ENCODE assay signal across 1 cellular context in genomic region chr9:89701221-89701798, GRCh38.
TF ChIP-seq lines count a peak whose summit lies in the region.

No MANE protein-coding gene starts in this region.

TF ChIP-seq in GM12878, 131 proteins besides CTCF, POLR2A, EP300 and RAD21 (continued from another document and continues in another):
- TF ChIP-seq ATF2 (IDR thresholded peaks at IDR 0.05; ENCODE audit: low read length) = peak; percentile 67; the same call in 1 of the 2 replicates
- TF ChIP-seq BCL11A (IDR thresholded peaks at IDR 0.05; ENCODE audit: low read depth, low read length) = peak; percentile 46; the same call in 1 of the 2 replicates
- TF ChIP-seq CREB1 (IDR thresholded peaks at IDR 0.05; ENCODE audit: low read depth) = peak; percentile 71
- peak; percentile 50; the same call in 1 of the 2 replicates for TF ChIP-seq SPI1 (IDR thresholded peaks at IDR 0.05; ENCODE audit: borderline replicate concordance, insufficient read depth, low read depth, low read length)
- TF ChIP-seq SIN3A (IDR thresholded peaks at IDR 0.05; ENCODE audit: low read depth, low read length) = no peak
- TF ChIP-seq GATAD2B (conservative IDR thresholded peaks at IDR 0.05; ENCODE audit: low read depth) = peak; percentile 97
- peak; percentile 67 for TF ChIP-seq SKIL (IDR thresholded peaks at IDR 0.05; ENCODE audit: low read depth, poor library complexity, severe bottlenecking)
- TF ChIP-seq RAD51 (IDR thresholded peaks at IDR 0.05) = 0 out of 2 replicates have a peak, but pooled peaks have one; percentile 30
- no peak for TF ChIP-seq JUND (IDR thresholded peaks at IDR 0.05; ENCODE audit: low read depth, low read length)
- TF ChIP-seq RCOR1 (conservative IDR thresholded peaks at IDR 0.05; ENCODE audit: low read depth, low read length) = 0 out of 2 replicates have a peak, but pooled peaks have one; percentile 14
- peak; percentile 84 to 92 for TF ChIP-seq IKZF2 (IDR thresholded peaks at IDR 0.05)
- TF ChIP-seq RUNX3 (IDR thresholded peaks at IDR 0.05; ENCODE audit: low read length) = peak; percentile 76
- TF ChIP-seq HDGF (IDR thresholded peaks at IDR 0.05) = 0 out of 2 replicates have a peak, but pooled peaks have one; percentile 31
- TF ChIP-seq NR2C1 (IDR thresholded peaks at IDR 0.05) = no peak
- peak; percentile 82 for TF ChIP-seq MTA2 (IDR thresholded peaks at IDR 0.05; ENCODE audit: low read depth)
- no peak for TF ChIP-seq ZBTB11 (CRISPR knock-in tag; IDR thresholded peaks at IDR 0.05)
- peak; percentile 99 for TF ChIP-seq RELA (IDR thresholded peaks at IDR 0.05; ENCODE audit: borderline replicate concordance, partially characterized antibody)
- no peak for TF ChIP-seq ZBTB33 (IDR thresholded peaks at IDR 0.05)
- TF ChIP-seq ESRRA (IDR thresholded peaks at IDR 0.05; ENCODE audit: low read length) = 0 out of 2 replicates have a peak, but pooled peaks have one; percentile 23
- TF ChIP-seq SP1 (IDR thresholded peaks at IDR 0.05; ENCODE audit: low read depth, low read length) = peak; percentile 58
- TF ChIP-seq BHLHE40 (IDR thresholded peaks at IDR 0.05; ENCODE audit: borderline replicate concordance in 1 of 2, low read depth in 2 of 2, low read length in 1 of 2) = peak in 1 of 2 experiments; percentile 5; a peak in 1 of 4 replicates
- peak; percentile 56; the same call in 1 of the 2 replicates for TF ChIP-seq FOXM1 (IDR thresholded peaks at IDR 0.05; ENCODE audit: low read depth, low read length)
- no peak for TF ChIP-seq SMAD5 (IDR thresholded peaks at IDR 0.05; ENCODE audit: low read depth)
- TF ChIP-seq USF1 (IDR thresholded peaks at IDR 0.05; ENCODE audit: borderline replicate concordance, extremely low read length, insufficient read depth, low read depth, low read length) = no peak
- peak in 1 of 2 experiments; percentile 75; a peak in 2 of 3 replicates for TF ChIP-seq EGR1 (IDR thresholded peaks at IDR 0.05; ENCODE audit: borderline replicate concordance in 1 of 2, low read depth in 2 of 2, low read length in 2 of 2)
- TF ChIP-seq PRDM15 (CRISPR knock-in tag; IDR thresholded peaks at IDR 0.05) = no peak
- TF ChIP-seq CREM (IDR thresholded peaks at IDR 0.05; ENCODE audit: low read depth) = peak; percentile 64; the same call in 1 of the 2 replicates
- TF ChIP-seq ZNF217 (IDR thresholded peaks at IDR 0.05) = no peak
- TF ChIP-seq CUX1 (IDR thresholded peaks at IDR 0.05; ENCODE audit: insufficient replicate concordance, low read depth, low read length) = peak; percentile 90
- TF ChIP-seq DPF2 (IDR thresholded peaks at IDR 0.05) = peak; percentile 85
- no peak for TF ChIP-seq CBX3 (IDR thresholded peaks at IDR 0.05; ENCODE audit: borderline replicate concordance, low read depth)
- TF ChIP-seq HSF1 (IDR thresholded peaks at IDR 0.05; ENCODE audit: low read depth, low read length) = no peak
